In genomic region chr14:20412422-20412821, GRCh38 we compare ENCODE assay signal across 1 cellular context.
TF ChIP-seq lines count a peak whose summit lies in the region.

No MANE protein-coding gene starts in this region.

TF ChIP-seq in IMR-90, 13 proteins besides CTCF, POLR2A, EP300 and RAD21 (continued from another document):
- TF ChIP-seq USF2 (IDR thresholded peaks at IDR 0.05; ENCODE audit: low read depth, low read length) (no peak), ELK1 (IDR thresholded peaks at IDR 0.05; ENCODE audit: borderline replicate concordance, low read depth, low read length) (no peak), MAFK (IDR thresholded peaks at IDR 0.05; ENCODE audit: low read depth, low read length) (no peak), MAZ (IDR thresholded peaks at IDR 0.05; ENCODE audit: borderline replicate concordance, low read depth, low read length) (no peak)
TF ChIP-seq in IMR-90: peak in this region for 0.
